1 cellular context compared by ENCODE assay signal in genomic region chr2:68425503-68425902, GRCh38.
TF ChIP-seq lines count a peak whose summit lies in the region.

No MANE protein-coding gene starts in this region.

TF ChIP-seq in GM12878, 131 proteins besides CTCF, POLR2A, EP300 and RAD21 (continued from another document):
- TF ChIP-seq CEBPZ (IDR thresholded peaks at IDR 0.05; ENCODE audit: low read depth, low read length) (no peak), NFIC (IDR thresholded peaks at IDR 0.05; ENCODE audit: low read depth, low read length) (no peak), KLF5 (IDR thresholded peaks at IDR 0.05; ENCODE audit: partially characterized antibody) (no peak), RELB (IDR thresholded peaks at IDR 0.05; ENCODE audit: low read depth) (no peak)
